ENCODE assay signal across 1 cellular context in the genomic region with DNA sequence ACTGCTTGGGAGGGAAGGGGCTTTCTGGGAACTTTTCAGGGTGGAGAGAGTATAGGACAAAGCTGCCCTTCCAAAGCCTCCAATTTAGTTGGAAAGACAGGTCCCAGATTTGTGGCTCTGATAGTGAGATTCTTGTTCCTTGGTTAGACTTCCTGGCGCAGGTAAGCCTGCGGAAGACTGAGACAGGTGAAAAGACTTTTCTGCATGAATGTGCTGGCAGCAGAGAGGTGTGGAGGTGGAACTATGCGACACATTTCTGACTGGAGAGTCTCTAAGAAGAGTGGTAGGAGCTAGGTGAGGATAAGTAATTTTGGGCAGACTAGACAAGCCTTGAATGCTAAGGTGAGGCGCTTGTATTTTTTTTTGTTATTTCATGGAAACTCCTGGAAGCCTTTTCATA.
TF ChIP-seq lines count a peak whose summit lies in the region.

No MANE protein-coding gene starts in this region.

TF ChIP-seq in GM23338, 12 proteins besides CTCF, POLR2A, EP300 and RAD21 (continued from another document):
- TF ChIP-seq, protein P1, sequence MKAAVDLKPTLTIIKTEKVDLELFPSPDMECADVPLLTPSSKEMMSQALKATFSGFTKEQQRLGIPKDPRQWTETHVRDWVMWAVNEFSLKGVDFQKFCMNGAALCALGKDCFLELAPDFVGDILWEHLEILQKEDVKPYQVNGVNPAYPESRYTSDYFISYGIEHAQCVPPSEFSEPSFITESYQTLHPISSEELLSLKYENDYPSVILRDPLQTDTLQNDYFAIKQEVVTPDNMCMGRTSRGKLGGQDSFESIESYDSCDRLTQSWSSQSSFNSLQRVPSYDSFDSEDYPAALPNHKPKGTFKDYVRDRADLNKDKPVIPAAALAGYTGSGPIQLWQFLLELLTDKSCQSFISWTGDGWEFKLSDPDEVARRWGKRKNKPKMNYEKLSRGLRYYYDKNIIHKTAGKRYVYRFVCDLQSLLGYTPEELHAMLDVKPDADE (IDR thresholded peaks at IDR 0.05), result no peak
- TF ChIP-seq EZH2 (IDR thresholded peaks at IDR 0.05; ENCODE audit: low read depth, unreplicated experiment), result no peak
- TF ChIP-seq EZH2phosphoT487 (IDR thresholded peaks at IDR 0.05; ENCODE audit: unreplicated experiment), result no peak
- TF ChIP-seq JUNB (IDR thresholded peaks at IDR 0.05; ENCODE audit: unreplicated experiment), result no peak
- TF ChIP-seq, protein P2, sequence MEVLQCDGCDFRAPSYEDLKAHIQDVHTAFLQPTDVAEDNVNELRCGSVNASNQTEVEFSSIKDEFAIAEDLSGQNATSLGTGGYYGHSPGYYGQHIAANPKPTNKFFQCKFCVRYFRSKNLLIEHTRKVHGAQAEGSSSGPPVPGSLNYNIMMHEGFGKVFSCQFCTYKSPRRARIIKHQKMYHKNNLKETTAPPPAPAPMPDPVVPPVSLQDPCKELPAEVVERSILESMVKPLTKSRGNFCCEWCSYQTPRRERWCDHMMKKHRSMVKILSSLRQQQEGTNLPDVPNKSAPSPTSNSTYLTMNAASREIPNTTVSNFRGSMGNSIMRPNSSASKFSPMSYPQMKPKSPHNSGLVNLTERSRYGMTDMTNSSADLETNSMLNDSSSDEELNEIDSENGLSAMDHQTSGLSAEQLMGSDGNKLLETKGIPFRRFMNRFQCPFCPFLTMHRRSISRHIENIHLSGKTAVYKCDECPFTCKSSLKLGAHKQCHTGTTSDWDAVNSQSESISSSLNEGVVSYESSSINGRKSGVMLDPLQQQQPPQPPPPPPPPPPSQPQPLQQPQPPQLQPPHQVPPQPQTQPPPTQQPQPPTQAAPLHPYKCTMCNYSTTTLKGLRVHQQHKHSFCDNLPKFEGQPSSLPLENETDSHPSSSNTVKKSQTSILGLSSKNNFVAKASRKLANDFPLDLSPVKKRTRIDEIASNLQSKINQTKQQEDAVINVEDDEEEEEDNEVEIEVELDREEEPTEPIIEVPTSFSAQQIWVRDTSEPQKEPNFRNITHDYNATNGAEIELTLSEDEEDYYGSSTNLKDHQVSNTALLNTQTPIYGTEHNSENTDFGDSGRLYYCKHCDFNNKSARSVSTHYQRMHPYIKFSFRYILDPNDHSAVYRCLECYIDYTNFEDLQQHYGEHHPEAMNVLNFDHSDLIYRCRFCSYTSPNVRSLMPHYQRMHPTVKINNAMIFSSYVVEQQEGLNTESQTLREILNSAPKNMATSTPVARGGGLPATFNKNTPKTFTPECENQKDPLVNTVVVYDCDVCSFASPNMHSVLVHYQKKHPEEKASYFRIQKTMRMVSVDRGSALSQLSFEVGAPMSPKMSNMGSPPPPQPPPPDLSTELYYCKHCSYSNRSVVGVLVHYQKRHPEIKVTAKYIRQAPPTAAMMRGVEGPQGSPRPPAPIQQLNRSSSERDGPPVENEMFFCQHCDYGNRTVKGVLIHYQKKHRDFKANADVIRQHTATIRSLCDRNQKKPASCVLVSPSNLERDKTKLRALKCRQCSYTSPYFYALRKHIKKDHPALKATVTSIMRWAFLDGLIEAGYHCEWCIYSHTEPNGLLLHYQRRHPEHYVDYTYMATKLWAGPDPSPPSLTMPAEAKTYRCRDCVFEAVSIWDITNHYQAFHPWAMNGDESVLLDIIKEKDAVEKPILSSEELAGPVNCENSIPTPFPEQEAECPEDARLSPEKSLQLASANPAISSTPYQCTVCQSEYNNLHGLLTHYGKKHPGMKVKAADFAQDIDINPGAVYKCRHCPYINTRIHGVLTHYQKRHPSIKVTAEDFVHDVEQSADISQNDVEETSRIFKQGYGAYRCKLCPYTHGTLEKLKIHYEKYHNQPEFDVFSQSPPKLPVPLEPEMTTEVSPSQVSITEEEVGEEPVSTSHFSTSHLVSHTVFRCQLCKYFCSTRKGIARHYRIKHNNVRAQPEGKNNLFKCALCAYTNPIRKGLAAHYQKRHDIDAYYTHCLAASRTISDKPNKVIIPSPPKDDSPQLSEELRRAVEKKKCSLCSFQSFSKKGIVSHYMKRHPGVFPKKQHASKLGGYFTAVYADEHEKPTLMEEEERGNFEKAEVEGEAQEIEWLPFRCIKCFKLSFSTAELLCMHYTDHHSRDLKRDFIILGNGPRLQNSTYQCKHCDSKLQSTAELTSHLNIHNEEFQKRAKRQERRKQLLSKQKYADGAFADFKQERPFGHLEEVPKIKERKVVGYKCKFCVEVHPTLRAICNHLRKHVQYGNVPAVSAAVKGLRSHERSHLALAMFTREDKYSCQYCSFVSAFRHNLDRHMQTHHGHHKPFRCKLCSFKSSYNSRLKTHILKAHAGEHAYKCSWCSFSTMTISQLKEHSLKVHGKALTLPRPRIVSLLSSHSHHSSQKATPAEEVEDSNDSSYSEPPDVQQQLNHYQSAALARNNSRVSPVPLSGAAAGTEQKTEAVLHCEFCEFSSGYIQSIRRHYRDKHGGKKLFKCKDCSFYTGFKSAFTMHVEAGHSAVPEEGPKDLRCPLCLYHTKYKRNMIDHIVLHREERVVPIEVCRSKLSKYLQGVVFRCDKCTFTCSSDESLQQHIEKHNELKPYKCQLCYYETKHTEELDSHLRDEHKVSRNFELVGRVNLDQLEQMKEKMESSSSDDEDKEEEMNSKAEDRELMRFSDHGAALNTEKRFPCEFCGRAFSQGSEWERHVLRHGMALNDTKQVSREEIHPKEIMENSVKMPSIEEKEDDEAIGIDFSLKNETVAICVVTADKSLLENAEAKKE (CRISPR knock-in tag; IDR thresholded peaks at IDR 0.05), result no peak
- no peak for TF ChIP-seq NANOG (IDR thresholded peaks at IDR 0.05; ENCODE audit: borderline replicate concordance)
- no peak for TF ChIP-seq ZNF331 (CRISPR knock-in tag; IDR thresholded peaks at IDR 0.05; ENCODE audit: low read depth)
TF ChIP-seq in GM23338: peak in this region for 0.
